In the genomic region with DNA sequence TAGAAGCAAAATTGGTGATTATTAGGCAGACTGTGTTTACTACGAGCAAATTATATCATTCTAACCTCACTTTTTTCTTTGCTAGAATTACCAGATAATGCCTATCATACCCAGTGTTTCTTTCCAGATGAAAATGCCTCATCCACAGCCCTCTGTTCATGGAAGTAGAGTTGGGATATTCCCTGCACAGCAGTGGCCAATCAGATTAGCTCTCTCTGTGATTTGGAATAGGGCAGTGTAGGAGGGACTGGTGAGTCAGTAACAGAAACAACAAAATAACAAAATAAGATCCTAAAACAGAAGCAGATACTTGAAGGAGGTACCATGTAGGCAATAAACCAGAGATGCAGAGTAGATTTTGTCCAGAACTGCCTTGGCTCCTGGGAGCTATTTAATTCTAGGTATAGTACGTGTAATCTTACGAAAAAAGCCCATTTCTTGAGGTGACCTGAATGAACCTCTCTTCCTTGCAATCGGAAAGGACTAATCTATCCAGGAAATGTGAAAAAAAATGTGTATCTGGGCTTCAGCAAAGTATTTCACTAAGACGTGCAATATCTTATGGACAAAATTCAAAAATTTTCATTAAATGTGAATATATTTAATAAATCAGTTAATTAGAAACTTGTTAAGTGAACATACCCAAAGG, we compare ENCODE assay signal across 22 cellular contexts.
"Had no signal": no experiment of that assay in that cellular context is flagged by ENCODE, and none has a peak within 500 bp of the region (broad histone marks: within the 10 kb centered on the region; RNA-seq: fewer than 3 reads in every experiment).

No MANE protein-coding gene starts in this region.

- ATAC-seq: activated CD4-positive, alpha-beta T cell treated with anti-CD3 and anti-CD28 coated beads for 36 hours; activated CD8-positive, alpha-beta memory T cell treated with anti-CD3 and anti-CD28 coated beads, Interleukin-2, amount 10 ng/mL, durations not matched to agents 7 days and 5 days; left colon; natural killer cell had no signal

- H3K36me3 ChIP-seq: colonic mucosa, esophagus muscularis mucosa, heart left ventricle, neutrophil, vagina had no signal

- H3K9me3 ChIP-seq: colonic mucosa, esophagus muscularis mucosa, heart left ventricle, neutrophil, vagina had no signal

- DNase-seq: activated CD4-positive, alpha-beta memory T cell treated with anti-CD3 and anti-CD28 coated beads for 36 hours; activated CD4-positive, alpha-beta T cell treated with anti-CD3 and anti-CD28 coated beads for 36 hours; activated CD8-positive, alpha-beta memory T cell treated with anti-CD3 and anti-CD28 coated beads, Interleukin-2, amount 10 ng/mL, durations not matched to agents 7 days and 5 days; activated effector memory CD4-positive, alpha-beta T cell treated with Interleukin-2 at 50 U/mL for 16 hours; activated naive CD4-positive, alpha-beta T cell treated with anti-CD3 and anti-CD28 coated beads, Interleukin-2, amount 50 U/mL, for 16 hours; activated T-cell treated with anti-CD3 and anti-CD28 coated beads, Interleukin-2, amount 50 U/mL, for 1 hour; central memory CD4-positive, alpha-beta T cell; colonic mucosa; heart left ventricle; left colon; mesenchymal stem cell; natural killer cell; small intestine; stimulated activated CD4-positive, alpha-beta T cell treated with anti-CD3 and anti-CD28 coated beads, Interleukin-4, amount 100 ng/mL, for 24 hours; stimulated activated naive CD4-positive, alpha-beta T cell treated with Interleukin-2 at 50 U/mL for 16 hours; substantia nigra; T-helper 1 cell; T1000 had no signal

- H3K4me3 Mint-ChIP-seq: activated CD4-positive, alpha-beta memory T cell treated with anti-CD3 and anti-CD28 coated beads for 36 hours; activated CD4-positive, alpha-beta T cell treated with anti-CD3 and anti-CD28 coated beads for 36 hours; activated CD8-positive, alpha-beta memory T cell treated with anti-CD3 and anti-CD28 coated beads, Interleukin-2, amount 10 ng/mL, durations not matched to agents 7 days and 5 days; natural killer cell had no signal

- H3K27ac Mint-ChIP-seq: activated CD4-positive, alpha-beta memory T cell treated with anti-CD3 and anti-CD28 coated beads for 36 hours; activated CD4-positive, alpha-beta T cell treated with anti-CD3 and anti-CD28 coated beads for 36 hours; activated CD8-positive, alpha-beta memory T cell treated with anti-CD3 and anti-CD28 coated beads, Interleukin-2, amount 10 ng/mL, durations not matched to agents 7 days and 5 days; natural killer cell had no signal

- H3K36me3 Mint-ChIP-seq: activated CD4-positive, alpha-beta memory T cell treated with anti-CD3 and anti-CD28 coated beads for 36 hours; activated CD8-positive, alpha-beta memory T cell treated with anti-CD3 and anti-CD28 coated beads, Interleukin-2, amount 10 ng/mL, durations not matched to agents 7 days and 5 days; natural killer cell had no signal

- H3K27me3 ChIP-seq: colonic mucosa, esophagus muscularis mucosa, heart left ventricle, neutrophil, tibial nerve, vagina had no signal

- H3K27ac ChIP-seq: colonic mucosa, esophagus muscularis mucosa, heart left ventricle, neutrophil, vagina had no signal

- H3K4me1 Mint-ChIP-seq: activated CD4-positive, alpha-beta T cell treated with anti-CD3 and anti-CD28 coated beads for 36 hours; activated CD8-positive, alpha-beta memory T cell treated with anti-CD3 and anti-CD28 coated beads, Interleukin-2, amount 10 ng/mL, durations not matched to agents 7 days and 5 days; natural killer cell had no signal

- H3K9me3 Mint-ChIP-seq: activated CD4-positive, alpha-beta memory T cell treated with anti-CD3 and anti-CD28 coated beads for 36 hours; natural killer cell had no signal

- H3K4me3 ChIP-seq: colonic mucosa, esophagus muscularis mucosa, heart left ventricle, tibial nerve, vagina had no signal

- H3K4me1 ChIP-seq: colonic mucosa had no signal
